ENCODE assay signal across 1 cellular context in the genomic region with DNA sequence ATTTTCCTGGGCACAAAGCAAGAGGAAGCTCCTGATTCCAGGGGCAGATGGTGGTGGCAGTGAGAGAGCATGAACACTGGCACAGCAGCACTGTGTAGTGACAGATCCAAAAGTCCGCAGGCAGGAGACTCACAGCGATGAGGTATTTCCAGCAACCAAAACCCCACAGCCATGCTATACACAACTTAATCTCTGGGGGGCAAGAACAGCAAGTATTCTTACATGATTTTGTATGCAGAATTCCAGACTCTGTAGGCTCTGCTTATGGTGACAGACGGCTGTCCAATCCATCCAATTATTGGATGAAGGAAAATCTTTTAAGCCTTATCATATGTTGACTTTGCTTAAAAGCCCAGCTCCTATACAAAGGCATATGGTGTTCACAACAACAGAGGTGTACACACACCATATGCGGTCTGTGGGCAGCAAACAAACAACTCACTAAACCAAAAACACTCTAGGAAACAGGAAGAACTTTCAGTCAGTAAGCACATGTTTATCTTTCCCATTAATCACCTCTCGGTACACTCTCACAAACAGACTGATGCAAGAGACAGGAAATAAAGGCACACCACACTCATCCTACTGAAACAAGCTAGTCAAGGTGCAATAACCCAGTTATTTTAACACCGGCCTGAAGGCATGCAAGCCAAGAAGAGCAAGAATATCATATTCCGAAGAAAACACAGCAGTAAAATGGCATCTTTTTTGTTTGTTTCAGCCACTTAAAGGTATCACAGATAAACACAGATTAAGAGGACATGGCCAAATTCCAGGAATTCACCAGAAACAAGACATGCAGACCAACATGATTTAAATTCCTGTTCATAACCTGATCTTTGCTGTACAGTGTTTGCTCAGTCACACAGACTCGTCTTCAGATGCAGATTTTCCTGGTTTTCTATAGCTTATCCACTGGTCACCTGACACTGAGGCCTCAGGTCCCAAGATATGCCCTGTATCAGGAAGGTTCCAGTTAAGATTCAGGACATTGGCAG.
TF ChIP-seq lines count a peak whose summit lies in the region.

No MANE protein-coding gene starts in this region.

TF ChIP-seq in K562, 482 proteins besides CTCF, POLR2A, EP300 and RAD21 (continued from another document and continues in another):
- TF ChIP-seq, protein P1, sequence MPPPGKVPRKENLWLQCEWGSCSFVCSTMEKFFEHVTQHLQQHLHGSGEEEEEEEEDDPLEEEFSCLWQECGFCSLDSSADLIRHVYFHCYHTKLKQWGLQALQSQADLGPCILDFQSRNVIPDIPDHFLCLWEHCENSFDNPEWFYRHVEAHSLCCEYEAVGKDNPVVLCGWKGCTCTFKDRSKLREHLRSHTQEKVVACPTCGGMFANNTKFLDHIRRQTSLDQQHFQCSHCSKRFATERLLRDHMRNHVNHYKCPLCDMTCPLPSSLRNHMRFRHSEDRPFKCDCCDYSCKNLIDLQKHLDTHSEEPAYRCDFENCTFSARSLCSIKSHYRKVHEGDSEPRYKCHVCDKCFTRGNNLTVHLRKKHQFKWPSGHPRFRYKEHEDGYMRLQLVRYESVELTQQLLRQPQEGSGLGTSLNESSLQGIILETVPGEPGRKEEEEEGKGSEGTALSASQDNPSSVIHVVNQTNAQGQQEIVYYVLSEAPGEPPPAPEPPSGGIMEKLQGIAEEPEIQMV (tag; conservative IDR thresholded peaks at IDR 0.05; ENCODE audit: low read depth): peak; percentile 67; the same call in 1 of the 2 replicates
- TF ChIP-seq ESRRB (CRISPR knock-in tag; IDR thresholded peaks at IDR 0.05; ENCODE audit: borderline replicate concordance) (no peak), HDGF (IDR thresholded peaks at IDR 0.05) (no peak), HDAC3 (IDR thresholded peaks at IDR 0.05; ENCODE audit: borderline replicate concordance, partially characterized antibody) (peak; percentile 48), ZSCAN29 (IDR thresholded peaks at IDR 0.05) (no peak; the same call in 1 of the 2 replicates), ADNP (tag; IDR thresholded peaks at IDR 0.05) (no peak), ZNF324 (CRISPR knock-in tag; IDR thresholded peaks at IDR 0.05) (no peak), ZNF143 (CRISPR knock-in tag; IDR thresholded peaks at IDR 0.05) (no peak), SNIP1 (IDR thresholded peaks at IDR 0.05; ENCODE audit: low read depth) (no peak), TCF7L2 (IDR thresholded peaks at IDR 0.05; ENCODE audit: low read depth, low read length) (no peak), IRF2 (CRISPR knock-in tag; IDR thresholded peaks at IDR 0.05) (no peak), ZBTB7A (IDR thresholded peaks at IDR 0.05; ENCODE audit: borderline replicate concordance, control insufficient read depth, low read depth, low read length) (no peak), CREBBP (IDR thresholded peaks at IDR 0.05; ENCODE audit: low read depth, low read length) (no peak), ZNF561 (CRISPR knock-in tag; conservative IDR thresholded peaks at IDR 0.05) (no peak), JUNB (CRISPR knock-in tag; conservative IDR thresholded peaks at IDR 0.05) (no peak), ESRRA (IDR thresholded peaks at IDR 0.05; ENCODE audit: borderline replicate concordance, low read depth) (peak; percentile 46; the same call in 1 of the 2 replicates), WHSC1 (IDR thresholded peaks at IDR 0.05; ENCODE audit: low read length) (no peak), BDP1 (IDR thresholded peaks at IDR 0.05; ENCODE audit: insufficient read depth, insufficient read length) (no peak), CAMTA2 (CRISPR knock-in tag; conservative IDR thresholded peaks at IDR 0.05) (no peak), SREBF1 (IDR thresholded peaks at IDR 0.05; ENCODE audit: borderline replicate concordance, low read depth, low read length) (no peak), FIP1L1 (IDR thresholded peaks at IDR 0.05; ENCODE audit: low read depth, low read length, poor library complexity, severe bottlenecking) (no peak), GABPB2 (CRISPR knock-in tag; conservative IDR thresholded peaks at IDR 0.05) (no peak), ILK (tag; IDR thresholded peaks at IDR 0.05; ENCODE audit: borderline replicate concordance, low read depth) (no peak), XRCC4 (IDR thresholded peaks at IDR 0.05; ENCODE audit: extremely low read depth, insufficient read depth, insufficient read length) (no peak), NR2C2 (CRISPR knock-in tag; IDR thresholded peaks at IDR 0.05) (no peak), NR2C2 (tag; IDR thresholded peaks at IDR 0.05) (peak; percentile 79), CBX2 (IDR thresholded peaks at IDR 0.05; ENCODE audit: insufficient read depth, low read length, poor library complexity, severe bottlenecking) (no peak), FOXJ3 (CRISPR knock-in tag; IDR thresholded peaks at IDR 0.05) (no peak), NCOA4 (IDR thresholded peaks at IDR 0.05; ENCODE audit: partially characterized antibody) (no peak), ZNF589 (CRISPR knock-in tag; IDR thresholded peaks at IDR 0.05; ENCODE audit: low read depth) (peak; percentile 97)
- TF ChIP-seq, protein P2, sequence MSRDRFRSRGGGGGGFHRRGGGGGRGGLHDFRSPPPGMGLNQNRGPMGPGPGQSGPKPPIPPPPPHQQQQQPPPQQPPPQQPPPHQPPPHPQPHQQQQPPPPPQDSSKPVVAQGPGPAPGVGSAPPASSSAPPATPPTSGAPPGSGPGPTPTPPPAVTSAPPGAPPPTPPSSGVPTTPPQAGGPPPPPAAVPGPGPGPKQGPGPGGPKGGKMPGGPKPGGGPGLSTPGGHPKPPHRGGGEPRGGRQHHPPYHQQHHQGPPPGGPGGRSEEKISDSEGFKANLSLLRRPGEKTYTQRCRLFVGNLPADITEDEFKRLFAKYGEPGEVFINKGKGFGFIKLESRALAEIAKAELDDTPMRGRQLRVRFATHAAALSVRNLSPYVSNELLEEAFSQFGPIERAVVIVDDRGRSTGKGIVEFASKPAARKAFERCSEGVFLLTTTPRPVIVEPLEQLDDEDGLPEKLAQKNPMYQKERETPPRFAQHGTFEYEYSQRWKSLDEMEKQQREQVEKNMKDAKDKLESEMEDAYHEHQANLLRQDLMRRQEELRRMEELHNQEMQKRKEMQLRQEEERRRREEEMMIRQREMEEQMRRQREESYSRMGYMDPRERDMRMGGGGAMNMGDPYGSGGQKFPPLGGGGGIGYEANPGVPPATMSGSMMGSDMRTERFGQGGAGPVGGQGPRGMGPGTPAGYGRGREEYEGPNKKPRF (IDR thresholded peaks at IDR 0.05; ENCODE audit: low read depth, low read length): no peak
- TF ChIP-seq, protein P3, sequence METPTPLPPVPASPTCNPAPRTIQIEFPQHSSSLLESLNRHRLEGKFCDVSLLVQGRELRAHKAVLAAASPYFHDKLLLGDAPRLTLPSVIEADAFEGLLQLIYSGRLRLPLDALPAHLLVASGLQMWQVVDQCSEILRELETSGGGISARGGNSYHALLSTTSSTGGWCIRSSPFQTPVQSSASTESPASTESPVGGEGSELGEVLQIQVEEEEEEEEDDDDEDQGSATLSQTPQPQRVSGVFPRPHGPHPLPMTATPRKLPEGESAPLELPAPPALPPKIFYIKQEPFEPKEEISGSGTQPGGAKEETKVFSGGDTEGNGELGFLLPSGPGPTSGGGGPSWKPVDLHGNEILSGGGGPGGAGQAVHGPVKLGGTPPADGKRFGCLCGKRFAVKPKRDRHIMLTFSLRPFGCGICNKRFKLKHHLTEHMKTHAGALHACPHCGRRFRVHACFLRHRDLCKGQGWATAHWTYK (CRISPR knock-in tag; IDR thresholded peaks at IDR 0.05): no peak
- TF ChIP-seq, protein P4, sequence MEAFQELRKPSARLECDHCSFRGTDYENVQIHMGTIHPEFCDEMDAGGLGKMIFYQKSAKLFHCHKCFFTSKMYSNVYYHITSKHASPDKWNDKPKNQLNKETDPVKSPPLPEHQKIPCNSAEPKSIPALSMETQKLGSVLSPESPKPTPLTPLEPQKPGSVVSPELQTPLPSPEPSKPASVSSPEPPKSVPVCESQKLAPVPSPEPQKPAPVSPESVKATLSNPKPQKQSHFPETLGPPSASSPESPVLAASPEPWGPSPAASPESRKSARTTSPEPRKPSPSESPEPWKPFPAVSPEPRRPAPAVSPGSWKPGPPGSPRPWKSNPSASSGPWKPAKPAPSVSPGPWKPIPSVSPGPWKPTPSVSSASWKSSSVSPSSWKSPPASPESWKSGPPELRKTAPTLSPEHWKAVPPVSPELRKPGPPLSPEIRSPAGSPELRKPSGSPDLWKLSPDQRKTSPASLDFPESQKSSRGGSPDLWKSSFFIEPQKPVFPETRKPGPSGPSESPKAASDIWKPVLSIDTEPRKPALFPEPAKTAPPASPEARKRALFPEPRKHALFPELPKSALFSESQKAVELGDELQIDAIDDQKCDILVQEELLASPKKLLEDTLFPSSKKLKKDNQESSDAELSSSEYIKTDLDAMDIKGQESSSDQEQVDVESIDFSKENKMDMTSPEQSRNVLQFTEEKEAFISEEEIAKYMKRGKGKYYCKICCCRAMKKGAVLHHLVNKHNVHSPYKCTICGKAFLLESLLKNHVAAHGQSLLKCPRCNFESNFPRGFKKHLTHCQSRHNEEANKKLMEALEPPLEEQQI (IDR thresholded peaks at IDR 0.05): no peak
- TF ChIP-seq, protein P5, sequence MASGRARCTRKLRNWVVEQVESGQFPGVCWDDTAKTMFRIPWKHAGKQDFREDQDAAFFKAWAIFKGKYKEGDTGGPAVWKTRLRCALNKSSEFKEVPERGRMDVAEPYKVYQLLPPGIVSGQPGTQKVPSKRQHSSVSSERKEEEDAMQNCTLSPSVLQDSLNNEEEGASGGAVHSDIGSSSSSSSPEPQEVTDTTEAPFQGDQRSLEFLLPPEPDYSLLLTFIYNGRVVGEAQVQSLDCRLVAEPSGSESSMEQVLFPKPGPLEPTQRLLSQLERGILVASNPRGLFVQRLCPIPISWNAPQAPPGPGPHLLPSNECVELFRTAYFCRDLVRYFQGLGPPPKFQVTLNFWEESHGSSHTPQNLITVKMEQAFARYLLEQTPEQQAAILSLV (tag; IDR thresholded peaks at IDR 0.05): peak; percentile 95
- TF ChIP-seq, protein P6, sequence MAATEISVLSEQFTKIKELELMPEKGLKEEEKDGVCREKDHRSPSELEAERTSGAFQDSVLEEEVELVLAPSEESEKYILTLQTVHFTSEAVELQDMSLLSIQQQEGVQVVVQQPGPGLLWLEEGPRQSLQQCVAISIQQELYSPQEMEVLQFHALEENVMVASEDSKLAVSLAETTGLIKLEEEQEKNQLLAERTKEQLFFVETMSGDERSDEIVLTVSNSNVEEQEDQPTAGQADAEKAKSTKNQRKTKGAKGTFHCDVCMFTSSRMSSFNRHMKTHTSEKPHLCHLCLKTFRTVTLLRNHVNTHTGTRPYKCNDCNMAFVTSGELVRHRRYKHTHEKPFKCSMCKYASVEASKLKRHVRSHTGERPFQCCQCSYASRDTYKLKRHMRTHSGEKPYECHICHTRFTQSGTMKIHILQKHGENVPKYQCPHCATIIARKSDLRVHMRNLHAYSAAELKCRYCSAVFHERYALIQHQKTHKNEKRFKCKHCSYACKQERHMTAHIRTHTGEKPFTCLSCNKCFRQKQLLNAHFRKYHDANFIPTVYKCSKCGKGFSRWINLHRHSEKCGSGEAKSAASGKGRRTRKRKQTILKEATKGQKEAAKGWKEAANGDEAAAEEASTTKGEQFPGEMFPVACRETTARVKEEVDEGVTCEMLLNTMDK (IDR thresholded peaks at IDR 0.05; ENCODE audit: borderline replicate concordance, insufficient read depth, low read depth, low read length, poor library complexity, severe bottlenecking): no peak
- TF ChIP-seq, protein P7, sequence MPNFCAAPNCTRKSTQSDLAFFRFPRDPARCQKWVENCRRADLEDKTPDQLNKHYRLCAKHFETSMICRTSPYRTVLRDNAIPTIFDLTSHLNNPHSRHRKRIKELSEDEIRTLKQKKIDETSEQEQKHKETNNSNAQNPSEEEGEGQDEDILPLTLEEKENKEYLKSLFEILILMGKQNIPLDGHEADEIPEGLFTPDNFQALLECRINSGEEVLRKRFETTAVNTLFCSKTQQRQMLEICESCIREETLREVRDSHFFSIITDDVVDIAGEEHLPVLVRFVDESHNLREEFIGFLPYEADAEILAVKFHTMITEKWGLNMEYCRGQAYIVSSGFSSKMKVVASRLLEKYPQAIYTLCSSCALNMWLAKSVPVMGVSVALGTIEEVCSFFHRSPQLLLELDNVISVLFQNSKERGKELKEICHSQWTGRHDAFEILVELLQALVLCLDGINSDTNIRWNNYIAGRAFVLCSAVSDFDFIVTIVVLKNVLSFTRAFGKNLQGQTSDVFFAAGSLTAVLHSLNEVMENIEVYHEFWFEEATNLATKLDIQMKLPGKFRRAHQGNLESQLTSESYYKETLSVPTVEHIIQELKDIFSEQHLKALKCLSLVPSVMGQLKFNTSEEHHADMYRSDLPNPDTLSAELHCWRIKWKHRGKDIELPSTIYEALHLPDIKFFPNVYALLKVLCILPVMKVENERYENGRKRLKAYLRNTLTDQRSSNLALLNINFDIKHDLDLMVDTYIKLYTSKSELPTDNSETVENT (CRISPR knock-in tag; IDR thresholded peaks at IDR 0.05): no peak
- TF ChIP-seq, protein P8, sequence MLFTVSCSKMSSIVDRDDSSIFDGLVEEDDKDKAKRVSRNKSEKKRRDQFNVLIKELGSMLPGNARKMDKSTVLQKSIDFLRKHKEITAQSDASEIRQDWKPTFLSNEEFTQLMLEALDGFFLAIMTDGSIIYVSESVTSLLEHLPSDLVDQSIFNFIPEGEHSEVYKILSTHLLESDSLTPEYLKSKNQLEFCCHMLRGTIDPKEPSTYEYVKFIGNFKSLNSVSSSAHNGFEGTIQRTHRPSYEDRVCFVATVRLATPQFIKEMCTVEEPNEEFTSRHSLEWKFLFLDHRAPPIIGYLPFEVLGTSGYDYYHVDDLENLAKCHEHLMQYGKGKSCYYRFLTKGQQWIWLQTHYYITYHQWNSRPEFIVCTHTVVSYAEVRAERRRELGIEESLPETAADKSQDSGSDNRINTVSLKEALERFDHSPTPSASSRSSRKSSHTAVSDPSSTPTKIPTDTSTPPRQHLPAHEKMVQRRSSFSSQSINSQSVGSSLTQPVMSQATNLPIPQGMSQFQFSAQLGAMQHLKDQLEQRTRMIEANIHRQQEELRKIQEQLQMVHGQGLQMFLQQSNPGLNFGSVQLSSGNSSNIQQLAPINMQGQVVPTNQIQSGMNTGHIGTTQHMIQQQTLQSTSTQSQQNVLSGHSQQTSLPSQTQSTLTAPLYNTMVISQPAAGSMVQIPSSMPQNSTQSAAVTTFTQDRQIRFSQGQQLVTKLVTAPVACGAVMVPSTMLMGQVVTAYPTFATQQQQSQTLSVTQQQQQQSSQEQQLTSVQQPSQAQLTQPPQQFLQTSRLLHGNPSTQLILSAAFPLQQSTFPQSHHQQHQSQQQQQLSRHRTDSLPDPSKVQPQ (CRISPR knock-in tag; IDR thresholded peaks at IDR 0.05; ENCODE audit: borderline replicate concordance): no peak
